In the genomic region with DNA sequence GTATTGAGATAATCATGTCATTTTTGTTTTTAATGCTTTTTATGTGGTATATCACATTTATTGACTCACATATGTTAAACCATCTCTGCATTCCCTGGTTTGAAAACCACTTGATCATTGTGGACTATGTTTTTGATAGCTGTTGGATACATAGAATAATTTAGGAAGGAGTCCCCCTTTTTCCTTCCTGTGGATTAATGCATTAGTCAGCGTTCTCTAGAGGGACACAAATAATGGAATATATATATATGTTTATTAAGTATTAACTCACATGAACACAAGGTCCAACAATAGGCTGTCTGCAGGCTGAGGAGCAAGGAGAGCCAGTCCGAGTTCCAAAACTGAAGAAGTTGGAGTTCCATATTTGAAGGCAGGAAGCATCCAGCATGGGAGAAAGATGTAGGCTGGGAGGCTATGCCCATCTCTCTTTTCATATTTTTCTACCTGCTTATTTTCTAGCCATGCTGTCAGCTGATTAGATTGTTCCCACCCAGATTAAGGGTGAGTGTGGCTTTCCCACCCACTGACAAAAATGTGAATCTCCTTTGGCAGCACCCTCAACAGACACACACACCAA, we compare ENCODE assay signal across 35 cellular contexts.
"Had no signal": no experiment of that assay in that cellular context is flagged by ENCODE, and none has a peak within 500 bp of the region (broad histone marks: within the 10 kb centered on the region; RNA-seq: fewer than 3 reads in every experiment).

No MANE protein-coding gene starts in this region.

- H3K9me3 ChIP-seq: MG63 had no signal

- H3K9ac ChIP-seq: KMS-11 had no signal

- H3K27ac ChIP-seq: KMS-11 had no signal

- H3K4me2 ChIP-seq: KMS-11 had no signal

- DNase-seq: Karpas-422, Kasumi-1, MG63, MM.1S, MV-4-11, NCI-H1048, NCI-H1092, NCI-H1092 treated with DMSO at 0.1 percent for 48 hours, NCI-H1105, NCI-H1105 treated with DMSO at 0.1 percent for 48 hours, NCI-H1417, NCI-H1417 treated with DMSO at 0.1 percent for 48 hours, NCI-H1436, NCI-H1436 treated with DMSO at 0.1 percent for 48 hours, NCI-H146, NCI-H1694, NCI-H1694 treated with DMSO at 0.1 percent for 48 hours, NCI-H187, NCI-H187 treated with DMSO at 0.1 percent for 48 hours, NCI-H1930, NCI-H2029, NCI-H2029 treated with DMSO at 0.1 percent for 48 hours, NCI-H2081, NCI-H2081 treated with DMSO at 0.1 percent for 48 hours, NCI-H2107, NCI-H2171, NCI-H2171 treated with DMSO at 0.1 percent for 48 hours, NCI-H2227 treated with DMSO at 0.1 percent for 48 hours, NCI-H226, NCI-H345, NCI-H446, NCI-H446 treated with DMSO at 0.1 percent for 48 hours, NCI-H510A, NCI-H510A treated with DMSO at 0.1 percent for 48 hours had no signal

- H3K36me3 ChIP-seq: MG63 had no signal

- H3K4me3 ChIP-seq: MG63 had no signal
